8 cellular contexts compared by ENCODE assay signal in genomic region chr13:44917589-44918322, GRCh38.
DNase-seq lines count a peak whose midpoint lies in the region; ATAC-seq and TF ChIP-seq lines count a peak whose summit lies in the region.

No MANE protein-coding gene starts in this region.

- no peaks in the 10 kb centered on the region for H3K79me2 ChIP-seq in hepatocyte

- H3K4me3 ChIP-seq in hepatocyte (peak overlapping the region; percentile 25), vagina (peak overlapping the region; percentile 50 to 63)

- 1% methylated on average over 41 of the region's 41 CpGs for WGBS in hepatocyte (ENCODE audit: low lambda C conversion rate, missing lambda C conversion rate)

- no peaks in the 10 kb centered on the region for H3K9me2 ChIP-seq in hepatocyte (replicated peaks; ENCODE audit: insufficient read depth)

- H3K36me3 ChIP-seq in hepatocyte (replicated peaks; ENCODE audit: insufficient read depth, low read depth) (no peaks in the 10 kb centered on the region), vagina (no peaks in the 10 kb centered on the region)

- H3K27ac ChIP-seq in hepatocyte (peak overlapping the region; percentile 98), vagina (peak overlapping the region; percentile 98)

- TF ChIP-seq POLR2A in vagina (IDR thresholded peaks at IDR 0.05), result peak in 1 of 2 donors; percentile 59

- H3K4me1 ChIP-seq in hepatocyte (ENCODE audit: insufficient read depth) (peaks cover 23% of the 10 kb centered on the region), vagina (peaks cover 26% of the 10 kb centered on the region)

- H4K20me1 ChIP-seq in hepatocyte (ENCODE audit: insufficient read depth, poor library complexity, severe bottlenecking), result no peaks in the 10 kb centered on the region

- peak; percentile 46 for TF ChIP-seq CTCF in hepatocyte (IDR thresholded peaks at IDR 0.05; ENCODE audit: poor library complexity)
- peak in 1 of 3 experiments; percentile 81 for TF ChIP-seq CTCF in vagina (IDR thresholded peaks at IDR 0.05)

- ATAC-seq in GM18498 (IDR thresholded peaks at IDR 0.05; ENCODE audit: unreplicated experiment) (peak; percentile 82), HG02943 (IDR thresholded peaks at IDR 0.05; ENCODE audit: low read depth, unreplicated experiment) (peak; percentile 79)

- DNase-seq in NCI-H2029 (lab: John Stamatoyannopoulos, UW), result peak; percentile 86
- DNase-seq in T-helper 9 cell, result peak; percentile 98
- DNase-seq in astrocyte of the hippocampus (ENCODE audit: low read depth, low spot score), result peak; percentile 98
- peak; percentile 98 for DNase-seq in hepatocyte (ENCODE audit: low spot score)
- DNase-seq in putamen (ENCODE audit: low spot score), result peak; percentile 97
- DNase-seq in vagina (ENCODE audit: extremely low spot score in 2 of 2), result peak in 1 of 2 donors; percentile 99

- peak overlapping the region; percentile 34 for H2AFZ ChIP-seq in hepatocyte

- H3K4me2 ChIP-seq in hepatocyte, result peak overlapping the region; percentile 71

- intact Hi-C loops in vagina (cut with DNase I), result loop anchor here (10.0 kb wide), 1 partner anchor 153 kb away; no protein-coding TSS in a partner anchor

- H3K9me3 ChIP-seq in hepatocyte (ENCODE audit: low read depth) (no peaks in the 10 kb centered on the region), vagina (no peaks in the 10 kb centered on the region)

- no peaks in the 10 kb centered on the region for H3K27me3 ChIP-seq in hepatocyte
- no peaks in the 10 kb centered on the region for H3K27me3 ChIP-seq in vagina
